19 cellular contexts compared by ENCODE assay signal in genomic region chr2:72130671-72131360, GRCh38. TPM values are rescaled to one million over a fixed set of nuclear protein-coding genes. Genes with fewer than 3 reads are reported as not detected.
A peak's percentile ranks its signal among the peaks of the same experiment; 100 is the strongest.
DNase-seq lines count a peak whose midpoint lies in the region; TF ChIP-seq lines count a peak whose summit lies in the region.
"Had no signal": no experiment of that assay in that cellular context is flagged by ENCODE, and none has a peak within 500 bp of the region (broad histone marks: within the 10 kb centered on the region; RNA-seq: fewer than 3 reads in every experiment).

No MANE protein-coding gene starts in this region.

- H3K4me3 ChIP-seq in mammary epithelial cell (replicated peaks in 1 of 3; ENCODE audit: insufficient read depth in 1 of 3, low read depth in 2 of 3, low read length in 3 of 3) (no peak overlapping the region), thymus (ENCODE audit: low read length) (no peak overlapping the region)
- H3K4me3 ChIP-seq: ascending aorta, GM12878, heart right ventricle, thyroid gland had no signal

- no peaks in the 10 kb centered on the region for H3K36me3 ChIP-seq in mammary epithelial cell (ENCODE audit: insufficient read depth, low read length)
- H3K36me3 ChIP-seq in thymus (ENCODE audit: control insufficient read depth, insufficient read depth), result no peaks in the 10 kb centered on the region

- H3K27ac ChIP-seq in mammary epithelial cell (ENCODE audit: insufficient read depth, low read depth, low read length), result no peak overlapping the region
- peak overlapping the region; percentile 64 for H3K27ac ChIP-seq in thymus (ENCODE audit: low read depth)
- H3K27ac ChIP-seq: ascending aorta, heart right ventricle had no signal

- BruUV-seq in mammary epithelial cell (replicated peaks; lab: Mats Ljungman, UMichigan) (no TSS peak), MCF 10A (replicated peaks; lab: Mats Ljungman, UMichigan) (no TSS peak)

- H2AFZ ChIP-seq in mammary epithelial cell (ENCODE audit: low read depth, low read length), result peak overlapping the region; percentile 71

- no peaks in the 10 kb centered on the region for H3K9me3 Mint-ChIP-seq in MCF 10A (ENCODE audit: unreplicated experiment)
- H3K9me3 Mint-ChIP-seq in brain, result peaks cover 0 to 3% (median 0%) of the 10 kb centered on the region in 5 experiments
- no peaks in the 10 kb centered on the region for H3K9me3 Mint-ChIP-seq in mesothelial cell of epicardium
- H3K9me3 Mint-ChIP-seq: activated naive CD4-positive, alpha-beta T cell treated with anti-CD3 and anti-CD28 coated beads, Interleukin-2, amount 50 U/mL, for 24 hours; CD4-positive, alpha-beta T cell; HFFc6 had no signal

- dilution Hi-C loops in mammary epithelial cell (cut with HindIII; ENCODE audit: low sequenced_read_pairs), result loop anchor here (25.0 kb wide), 2 partner anchors 194 to 544 kb away; no protein-coding TSS in a partner anchor

- H3K4me1 Mint-ChIP-seq in MCF 10A (ENCODE audit: insufficient read depth, unreplicated experiment), result peaks cover 6% of the 10 kb centered on the region
- H3K4me1 Mint-ChIP-seq in brain, result peaks cover 31% of the 10 kb centered on the region
- H3K4me1 Mint-ChIP-seq in mesothelial cell of epicardium, result peaks cover 66% of the 10 kb centered on the region
- H3K4me1 Mint-ChIP-seq: activated CD4-positive, alpha-beta T cell treated with anti-CD3 and anti-CD28 coated beads for 36 hours; activated naive CD4-positive, alpha-beta T cell treated with anti-CD3 and anti-CD28 coated beads, Interleukin-2, amount 50 U/mL, for 24 hours had no signal

- H3K36me3 Mint-ChIP-seq in MCF 10A (ENCODE audit: insufficient read depth, unreplicated experiment), result no peaks in the 10 kb centered on the region
- H3K36me3 Mint-ChIP-seq in brain, result peaks cover 3% of the 10 kb centered on the region
- H3K36me3 Mint-ChIP-seq in mesothelial cell of epicardium, result peaks cover 31% of the 10 kb centered on the region
- H3K36me3 Mint-ChIP-seq: activated naive CD4-positive, alpha-beta T cell treated with anti-CD3 and anti-CD28 coated beads, Interleukin-2, amount 50 U/mL, for 24 hours; naive thymus-derived CD8-positive, alpha-beta T cell had no signal

- CTCF ChIA-PET in mammary epithelial cell (lab: Charles Lee; ENCODE audit: low non-redundant PET) (no interaction called here), MCF 10A (lab: Yijun Ruan, JAX) (interaction anchor here (0.8 kb wide), 1 partner anchor 375 kb away, joined by 4 read pairs; no protein-coding TSS in a partner anchor)

- POLR2A ChIA-PET in MCF 10A (lab: Yijun Ruan, JAX), result no interaction called here

- peak overlapping the region; percentile 58 for H3K4me2 ChIP-seq in mammary epithelial cell (ENCODE audit: insufficient read depth, low read depth, low read length)

- DNase-seq in mammary epithelial cell (no peak), MCF 10A (ENCODE audit: unreplicated experiment) (no peak), mesothelial cell of epicardium (ENCODE audit: low spot score in 2 of 2, unreplicated experiment in 2 of 2) (peak in 1 of 2 experiments; percentile 38), AG08396 (ENCODE audit: low spot score) (no peak)
- no peak for DNase-seq in activated T-cell treated with anti-CD3 and anti-CD28 coated beads, Interleukin-2, amount 50 U/mL, for 48 hours
- DNase-seq in stimulated activated CD4-positive, alpha-beta T cell treated with anti-CD3 and anti-CD28 coated beads, Interleukin-15, amount 100 ng/mL, for 24 hours, result no peak
- DNase-seq: activated CD4-positive, alpha-beta T cell treated with anti-CD3 and anti-CD28 coated beads for 36 hours; DMS153; heart right ventricle; HFFc6; NCI-H187 had no signal

- TF ChIP-seq CTCF in mammary epithelial cell (conservative IDR thresholded peaks at IDR 0.05 in 1 of 2, IDR thresholded peaks at IDR 0.05 in 1 of 2; ENCODE audit: extremely low read depth in 1 of 2, insufficient read depth in 1 of 2, low read depth in 1 of 2, low read length in 2 of 2), result no peak
- no peak for TF ChIP-seq CTCF in MCF 10A (IDR thresholded peaks at IDR 0.05; ENCODE audit: unreplicated experiment)
- no peak for TF ChIP-seq CTCF in brain (conservative IDR thresholded peaks at IDR 0.05)
- no peak for TF ChIP-seq CTCF in mesothelial cell of epicardium (IDR thresholded peaks at IDR 0.05; ENCODE audit: unreplicated experiment)

- H3K4me3 Mint-ChIP-seq in MCF 10A (ENCODE audit: unreplicated experiment) (no peak overlapping the region), brain (peak overlapping the region in 3 of 5 experiments; percentile 20 to 62 (median 21)), mesothelial cell of epicardium (no peak overlapping the region)
- H3K4me3 Mint-ChIP-seq: activated CD4-positive, alpha-beta T cell treated with anti-CD3 and anti-CD28 coated beads for 36 hours; activated naive CD4-positive, alpha-beta T cell treated with anti-CD3 and anti-CD28 coated beads, Interleukin-2, amount 50 U/mL, for 24 hours; CD4-positive, alpha-beta T cell; HFFc6; naive thymus-derived CD8-positive, alpha-beta T cell had no signal

- intact Hi-C loops in mammary epithelial cell (cut with micrococcal nuclease), result no loop called here
- intact Hi-C loops in MCF 10A (cut with micrococcal nuclease), result no loop called here

- in situ Hi-C loops in mammary epithelial cell (cut with MboI; ENCODE audit: low sequenced_read_pairs in 2 of 2), result no loop called here

- H3K9ac ChIP-seq in mammary epithelial cell (ENCODE audit: insufficient read depth, low read length), result no peak overlapping the region

- no peaks in the 10 kb centered on the region for H3K9me3 ChIP-seq in mammary epithelial cell (replicated peaks; ENCODE audit: insufficient read depth, low read length)
- H3K9me3 ChIP-seq in thymus (ENCODE audit: control insufficient read depth), result no peaks in the 10 kb centered on the region
- H3K9me3 ChIP-seq: ascending aorta, heart right ventricle, thyroid gland had no signal

- H4K20me1 ChIP-seq in mammary epithelial cell (ENCODE audit: insufficient read depth, low read length), result no peaks in the 10 kb centered on the region

- H3K27me3 ChIP-seq in mammary epithelial cell (ENCODE audit: insufficient read depth, low read length) (no peaks in the 10 kb centered on the region), thymus (ENCODE audit: control insufficient read depth, insufficient read depth) (no peaks in the 10 kb centered on the region)
- H3K27me3 ChIP-seq: ascending aorta, thyroid gland had no signal

- WGBS in mammary epithelial cell (ENCODE audit: low coverage, missing lambda C conversion rate), result 34% methylated on average over 21 of the region's 26 CpGs
- WGBS in thymus, result 57% methylated on average over 26 of the region's 26 CpGs

- H3K27me3 Mint-ChIP-seq in MCF 10A (ENCODE audit: insufficient read depth, unreplicated experiment), result no peaks in the 10 kb centered on the region
- H3K27me3 Mint-ChIP-seq in brain, result peaks cover 12% of the 10 kb centered on the region
- no peaks in the 10 kb centered on the region for H3K27me3 Mint-ChIP-seq in mesothelial cell of epicardium (ENCODE audit: low read depth)

- H3K27ac Mint-ChIP-seq in MCF 10A (ENCODE audit: low read depth, unreplicated experiment) (no peak overlapping the region), brain (peak overlapping the region; percentile 28 to 69 (median 62)), mesothelial cell of epicardium (peak overlapping the region; percentile 96)
- H3K27ac Mint-ChIP-seq: activated CD4-positive, alpha-beta T cell treated with anti-CD3 and anti-CD28 coated beads for 36 hours; activated naive CD4-positive, alpha-beta T cell treated with anti-CD3 and anti-CD28 coated beads, Interleukin-2, amount 50 U/mL, for 24 hours; CD4-positive, alpha-beta T cell; HFFc6; naive thymus-derived CD8-positive, alpha-beta T cell had no signal

- no peaks in the 10 kb centered on the region for H3K79me2 ChIP-seq in mammary epithelial cell (ENCODE audit: insufficient read depth, low read length)

- H3K4me1 ChIP-seq in mammary epithelial cell (ENCODE audit: insufficient read depth, low read length) (peaks cover 9% of the 10 kb centered on the region), thymus (ENCODE audit: control insufficient read depth, insufficient read depth, low read length) (no peaks in the 10 kb centered on the region)
- H3K4me1 ChIP-seq: ascending aorta, heart right ventricle had no signal

RNA-seq across cellular contexts. Expression of gene CYP26B1, which starts 16.8 kb away (rescaled TPM):
- total RNA-seq in mammary epithelial cell (1 to 10 TPM in 1 of 2 donors, under 1 TPM in 1; 0.50 to 8.6 TPM), MCF 10A (2022) (14.1 and 16.9 TPM in 2 replicates), mesothelial cell of epicardium (1,290 to 1,322 TPM (median 1,292 TPM) in 3 replicates)
- polyA plus RNA-seq in mammary epithelial cell (1.6 TPM), brain (ENCODE audit: insufficient read depth, low read depth, low replicate concordance) (3.4 TPM), thymus (5.6 TPM)
- 3.3 TPM for polyA minus RNA-seq in mammary epithelial cell
- total RNA-seq: activated CD4-positive, alpha-beta T cell treated with anti-CD3 and anti-CD28 coated beads for 36 hours; GM12878; naive thymus-derived CD8-positive, alpha-beta T cell had no signal
- polyA plus RNA-seq: GM12878; naive thymus-derived CD8-positive, alpha-beta T cell had no signal

Comparison
In these comparisons a context has a peak if more than half of its experiments do, and no peak if none do; other contexts are left out.
1. H3K4me3 Mint-ChIP-seq: peak in brain (3 of 5); none in MCF 10A (single experiment) and mesothelial cell of epicardium (single experiment).
2. RNA of gene CYP26B1, which starts 16.8 kb away (total RNA-seq): 1,290 to 1,322 TPM in mesothelial cell of epicardium; 14.1 to 16.9 TPM in MCF 10A and 0.50 to 8.6 TPM in mammary epithelial cell; every median in the first group is over 10 times any median in the second.